Comparison of ENCODE assay signal across 8 cellular contexts in the genomic region with DNA sequence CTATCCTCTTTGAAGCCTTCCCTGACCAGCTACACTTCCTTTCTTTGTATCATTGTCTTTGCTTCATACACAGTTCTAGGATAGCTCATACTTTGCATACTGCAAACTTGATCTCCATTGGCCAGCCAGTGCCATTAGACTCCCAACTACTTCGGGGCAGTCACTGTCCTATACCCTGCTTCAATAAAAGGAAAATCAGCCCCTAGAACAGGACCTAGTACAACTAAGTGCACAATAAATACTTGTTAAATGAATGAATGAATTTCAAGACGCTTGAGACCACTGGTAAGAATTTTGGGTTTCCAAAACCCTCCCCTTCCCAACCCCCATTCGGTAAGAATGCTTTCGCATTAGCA. TPM values are rescaled to one million over a fixed set of nuclear protein-coding genes. Genes with fewer than 3 reads are reported as not detected.
DNase-seq lines count a peak whose midpoint lies in the region; ATAC-seq, FAIRE-seq and TF ChIP-seq lines count a peak whose summit lies in the region.

No MANE protein-coding gene starts in this region.

- TF ChIP-seq CTCF in A673 (conservative IDR thresholded peaks at IDR 0.05; ENCODE audit: low read depth, low read length) = no peak
- no peak for TF ChIP-seq CTCF in body of pancreas (IDR thresholded peaks at IDR 0.05)

- no peaks in the 10 kb centered on the region for H3K9me3 ChIP-seq in A673 (ENCODE audit: low read depth, low read length, poor library complexity, severe bottlenecking)
- H3K9me3 ChIP-seq in body of pancreas = no peaks in the 10 kb centered on the region
- H3K9me3 ChIP-seq in mesodermal cell (ENCODE audit: control insufficient read depth, low read length) = no peaks in the 10 kb centered on the region

- H3K4me1 ChIP-seq in A673 (ENCODE audit: insufficient read depth, low read length, poor library complexity, severe bottlenecking) (peaks cover 7% of the 10 kb centered on the region), body of pancreas (peaks cover 28% of the 10 kb centered on the region), mesodermal cell (ENCODE audit: control insufficient read depth, insufficient read depth, low read length, poor library complexity, severe bottlenecking) (peaks cover 3% of the 10 kb centered on the region)

- DNase-seq in A673 (ENCODE audit: low spot score) (no peak), body of pancreas (no peak), NCI-H82 treated with DMSO at 0.1 percent for 48 hours (lab: John Stamatoyannopoulos, UW; ENCODE audit: unreplicated experiment) (no peak), EL (no peak), GM12892 (ENCODE audit: insufficient read length) (no peak)

- BruUV-seq in A673 (replicated peaks; lab: Mats Ljungman, UMichigan) = no TSS peak

- peaks cover 4% of the 10 kb centered on the region for H3K27me3 ChIP-seq in A673 (replicated peaks; ENCODE audit: insufficient read depth, low read depth, low read length, poor library complexity)
- no peaks in the 10 kb centered on the region for H3K27me3 ChIP-seq in body of pancreas

- ATAC-seq in HG02943 (IDR thresholded peaks at IDR 0.05; ENCODE audit: low read depth, unreplicated experiment) (peak; percentile 8), body of pancreas (no peak), GM18519 (IDR thresholded peaks at IDR 0.05; ENCODE audit: low FRiP score, unreplicated experiment) (no peak)

- TF ChIP-seq POLR2A in body of pancreas (IDR thresholded peaks at IDR 0.05) (no peak), GM12892 (IDR thresholded peaks at IDR 0.05; ENCODE audit: low read depth, low read length) (no peak)

- intact Hi-C loops in A673 (cut with micrococcal nuclease; ENCODE audit: unreplicated experiment) (no loop called here), body of pancreas (cut with DNase I) (no loop called here)

- H3K4me3 ChIP-seq in A673 (ENCODE audit: low read depth, low read length, poor library complexity, severe bottlenecking) (peak overlapping the region; percentile 82), body of pancreas (peak overlapping the region; percentile 81 to 94), mesodermal cell (ENCODE audit: extremely low read depth, insufficient read depth, low read length, poor library complexity, severe bottlenecking) (peak overlapping the region; percentile 70)

- 5 to 6% methylated on average over 4 of the region's 4 CpGs for WGBS in body of pancreas, 2 donors
- 28% methylated on average over 3 of the region's 4 CpGs; no CpG with 5 or more reads in 1 of the 2 experiments for WGBS in mesodermal cell (ENCODE audit: insufficient coverage in 2 of 2), 2 experiments

- H3K27ac ChIP-seq in A673 (ENCODE audit: low read depth, low read length, poor library complexity, severe bottlenecking) (peak overlapping the region; percentile 48), body of pancreas (peak overlapping the region in 3 of 4 donors; percentile 30 to 80 (median 76)), mesodermal cell (ENCODE audit: low read depth, low read length, severe bottlenecking) (no peak overlapping the region)

- no peaks in the 10 kb centered on the region for H3K36me3 ChIP-seq in A673 (ENCODE audit: insufficient read depth, low read length, poor library complexity, severe bottlenecking)
- no peaks in the 10 kb centered on the region for H3K36me3 ChIP-seq in body of pancreas (replicated peaks in 1 of 2; ENCODE audit: insufficient read depth in 1 of 2, low read depth in 2 of 2)
- H3K36me3 ChIP-seq in mesodermal cell (ENCODE audit: control insufficient read depth, insufficient read depth, low read length) = no peaks in the 10 kb centered on the region

- CTCF ChIA-PET in A673 (lab: Charles Lee) = interaction anchor here (0.6 kb wide), 1 partner anchor 25 kb away, joined by 5 read pairs; no protein-coding TSS in a partner anchor

- FAIRE-seq in GM12892 (lab: Jason Lieb, UNC) = no peak

- POLR2A ChIA-PET in A673 (lab: Charles Lee; ENCODE audit: low non-redundant PET) = no interaction called here

RNA-seq across cellular contexts. Expression of a gene that starts 0.5 kb away (rescaled TPM):
- 34.9 and 35.4 TPM in 2 replicates for total RNA-seq in A673 (2021)
- total RNA-seq in body of pancreas = 10 to 100 TPM; 12.2 to 48.0 TPM
- 17.0 TPM for polyA plus RNA-seq in mesodermal cell (2013, experiment 1 of 2)
- polyA plus RNA-seq in mesodermal cell (2013, experiment 2 of 2) = 12.5 TPM
- polyA plus RNA-seq in GM12892 (2012; ENCODE audit: missing spikeins) = 12.2 TPM

RNA-seq across cellular contexts. Expression of a gene that starts 14.1 kb away (rescaled TPM):
- 61.7 and 65.9 TPM in 2 replicates for total RNA-seq in A673 (2021)
- 10 to 100 TPM in 1 of 2 donors, 1 to 10 TPM in 1; 4.6 to 12.2 TPM for total RNA-seq in body of pancreas
- polyA plus RNA-seq in mesodermal cell (2013, experiment 1 of 2) = 45.3 TPM
- 37.5 TPM for polyA plus RNA-seq in mesodermal cell (2013, experiment 2 of 2)
- 23.5 TPM for polyA plus RNA-seq in GM12892 (2012; ENCODE audit: missing spikeins)

RNA-seq across cellular contexts. Expression of a gene that starts 20.7 kb away (rescaled TPM):
- total RNA-seq in A673 (2021) (20.9 and 32.5 TPM in 2 replicates), body of pancreas (10 to 100 TPM; 10.1 to 10.9 TPM)
- polyA plus RNA-seq in mesodermal cell (2013, experiment 1 of 2) = 36.3 TPM
- 30.7 TPM for polyA plus RNA-seq in mesodermal cell (2013, experiment 2 of 2)
- 7.1 TPM for polyA plus RNA-seq in GM12892 (2012; ENCODE audit: missing spikeins)

RNA-seq across cellular contexts. Expression of a gene that starts 40.7 kb away (rescaled TPM):
- 2.1 and 3.3 TPM in 2 replicates for total RNA-seq in A673 (2021)
- 1 to 10 TPM in 1 of 2 donors, under 1 TPM in 1; 0.33 to 1.3 TPM for total RNA-seq in body of pancreas
- 2.1 TPM for polyA plus RNA-seq in mesodermal cell (2013, experiment 1 of 2)
- polyA plus RNA-seq in mesodermal cell (2013, experiment 2 of 2) = 2.4 TPM
- 0.55 TPM for polyA plus RNA-seq in GM12892 (2012; ENCODE audit: missing spikeins)

RNA-seq across cellular contexts. Expression of a gene that starts 42.5 kb away (rescaled TPM):
- total RNA-seq in A673 (2021) = 34.5 and 39.0 TPM in 2 replicates
- under 1 TPM in 1 of 2 donors, not detected in 1; 0.78 TPM for total RNA-seq in body of pancreas
- 2.1 TPM for polyA plus RNA-seq in mesodermal cell (2013, experiment 1 of 2)
- polyA plus RNA-seq in mesodermal cell (2013, experiment 2 of 2) = 1.3 TPM
- polyA plus RNA-seq in GM12892 (2012; ENCODE audit: missing spikeins) = 0.38 TPM
